1 cellular context compared by ENCODE assay signal in genomic region chr7:139099181-139099947, GRCh38.
A peak's percentile ranks its signal among the peaks of the same experiment; 100 is the strongest.
TF ChIP-seq lines count a peak whose summit lies in the region.

No MANE protein-coding gene starts in this region.

TF ChIP-seq in HepG2, 621 proteins besides CTCF, POLR2A, EP300 and RAD21 (continued from another document):
- TF ChIP-seq ZNF281 (CRISPR knock-in tag; IDR thresholded peaks at IDR 0.05; ENCODE audit: borderline replicate concordance) (no peak), CBFB (CRISPR knock-in tag; IDR thresholded peaks at IDR 0.05) (no peak), GATAD2A (CRISPR knock-in tag; IDR thresholded peaks at IDR 0.05) (no peak), MNT (IDR thresholded peaks at IDR 0.05) (no peak), RARA (CRISPR knock-in tag; IDR thresholded peaks at IDR 0.05) (peak; percentile 44; the same call in 1 of the 2 replicates), CEBPB (IDR thresholded peaks at IDR 0.05; ENCODE audit: borderline replicate concordance, low read depth, low read length) (peak; percentile 40; the same call in 1 of the 2 replicates)
